In the genomic region with DNA sequence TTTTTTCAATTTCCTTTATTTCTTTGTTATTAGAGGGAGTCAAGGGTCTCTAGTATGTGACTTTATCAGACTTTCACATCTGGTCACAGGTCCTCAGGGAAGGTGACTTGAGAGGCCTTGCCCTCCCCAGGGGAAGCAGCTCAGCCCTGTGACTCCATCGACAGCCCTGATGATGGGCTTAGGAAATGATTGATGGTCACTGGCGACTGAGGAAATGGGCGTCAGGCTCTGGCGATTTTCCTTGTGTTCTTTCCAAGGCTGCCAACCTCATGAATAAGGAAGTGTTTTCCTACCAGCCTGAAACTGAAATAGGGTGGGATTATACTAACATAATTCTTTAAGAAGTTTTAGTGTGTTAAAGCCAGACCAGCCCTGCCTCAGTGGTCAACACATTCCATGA, we compare ENCODE assay signal across 33 cellular contexts. TPM values are rescaled to one million over a fixed set of nuclear protein-coding genes. Genes with fewer than 3 reads are reported as not detected.
A peak's percentile ranks its signal among the peaks of the same experiment; 100 is the strongest.
DNase-seq lines count a peak whose midpoint lies in the region; ATAC-seq and TF ChIP-seq lines count a peak whose summit lies in the region.
"Had no signal": no experiment of that assay in that cellular context is flagged by ENCODE, and none has a peak within 500 bp of the region (broad histone marks: within the 10 kb centered on the region; RNA-seq: fewer than 3 reads in every experiment).

No MANE protein-coding gene starts in this region.

- H3K27ac Mint-ChIP-seq in glutamatergic neuron (ENCODE audit: unreplicated experiment): no peak overlapping the region
- H3K27ac Mint-ChIP-seq: activated naive CD8-positive, alpha-beta T cell treated with anti-CD3 and anti-CD28 coated beads for 36 hours; CD4-positive, alpha-beta memory T cell; progenitor cell of endocrine pancreas; T-helper 2 cell treated with Interferon-gamma antibody and Interleukin-4, amounts not matched to agents 5 μg/mL and 100 μg/mL, for 36 hours had no signal

- H3K9me3 ChIP-seq in BLaER1 (no peaks in the 10 kb centered on the region), mesenchymal stem cell (ENCODE audit: control insufficient read depth, low read length) (no peaks in the 10 kb centered on the region)
- H3K9me3 ChIP-seq: gastrocnemius medialis, right lobe of liver, thoracic aorta had no signal

- DNase-seq in NCI-H82 treated with DMSO at 0.1 percent for 48 hours (lab: John Stamatoyannopoulos, UW; ENCODE audit: unreplicated experiment) (peak; percentile 64), epithelial cell of prostate (ENCODE audit: low read depth, low spot score) (no peak), mesenchymal stem cell (no peak), anterior cingulate cortex (lab: John Stamatoyannopoulos, UW) (no peak), NCI-H2196 (lab: John Stamatoyannopoulos, UW; ENCODE audit: unreplicated experiment) (no peak), glutamatergic neuron (no peak)
- DNase-seq: activated CD4-positive, alpha-beta T cell treated with anti-CD3 and anti-CD28 coated beads for 48 hours; activated CD8-positive, alpha-beta memory T cell treated with anti-CD3 and anti-CD28 coated beads for 24 hours; activated effector memory CD4-positive, alpha-beta T cell treated with Interleukin-2 at 50 U/mL for 16 hours; activated naive CD8-positive, alpha-beta T cell treated with anti-CD3 and anti-CD28 coated beads for 36 hours; AML-193; aorta; CD4-positive, alpha-beta memory T cell; effector memory CD4-positive, alpha-beta T cell; gastrocnemius medialis; hypothalamus; KBM-7; naive thymus-derived CD4-positive, alpha-beta T cell; NCI-H1105; NCI-H1930; NCI-H2171 treated with DMSO at 0.1 percent for 48 hours; NCI-H524 treated with DMSO at 0.1 percent for 48 hours; right lobe of liver; SHP77 treated with DMSO at 0.1 percent for 48 hours; stimulated activated CD4-positive, alpha-beta T cell treated with anti-CD3 and anti-CD28 coated beads, Interleukin-12 subunit alpha, Interleukin-12 subunit beta, amount 100 ng/mL, for 4 hours; stimulated activated CD4-positive, alpha-beta T cell treated with anti-CD3 and anti-CD28 coated beads, Interleukin-2, amount 100 ng/mL, for 48 hours; stimulated activated naive CD8-positive, alpha-beta T cell treated with anti-CD3 and anti-CD28 coated beads, Interleukin-15, amount 100 ng/mL, for 72 hours had no signal

- no peak overlapping the region for H3K14ac ChIP-seq in mesenchymal stem cell (ENCODE audit: low read length in 2 of 2)

- no peak overlapping the region for H3K9ac ChIP-seq in BLaER1
- H3K9ac ChIP-seq in mesenchymal stem cell (ENCODE audit: low read length): no peak overlapping the region

- no peaks in the 10 kb centered on the region for H3K4me1 Mint-ChIP-seq in glutamatergic neuron (ENCODE audit: low read depth, unreplicated experiment)

- H3K36me3 Mint-ChIP-seq in glutamatergic neuron (ENCODE audit: unreplicated experiment): no peaks in the 10 kb centered on the region
- H3K36me3 Mint-ChIP-seq: CD4-positive, alpha-beta memory T cell had no signal

- ATAC-seq in GM18907 (IDR thresholded peaks at IDR 0.05; ENCODE audit: unreplicated experiment): no peak
- ATAC-seq: gastrocnemius medialis; naive thymus-derived CD4-positive, alpha-beta T cell; Panc1; right lobe of liver; stimulated activated naive CD8-positive, alpha-beta T cell treated with anti-CD3 and anti-CD28 coated beads, Interleukin-15, amount 100 ng/mL, for 72 hours had no signal

- peaks cover 27% of the 10 kb centered on the region for H3K79me1 ChIP-seq in mesenchymal stem cell (replicated peaks; ENCODE audit: low read length, poor library complexity, severe bottlenecking)

- peak overlapping the region; percentile 73 for H4K8ac ChIP-seq in mesenchymal stem cell (ENCODE audit: low read length)

- H3K27me3 ChIP-seq in BLaER1 (no peaks in the 10 kb centered on the region), mesenchymal stem cell (ENCODE audit: control insufficient read depth in 1 of 2, insufficient read depth in 1 of 2, low read length in 2 of 2) (no peaks in the 10 kb centered on the region)
- H3K27me3 ChIP-seq: gastrocnemius medialis, right lobe of liver had no signal

- no peak overlapping the region for H3K4me3 Mint-ChIP-seq in glutamatergic neuron (ENCODE audit: unreplicated experiment)
- H3K4me3 Mint-ChIP-seq: activated naive CD8-positive, alpha-beta T cell treated with anti-CD3 and anti-CD28 coated beads for 36 hours; CD4-positive, alpha-beta memory T cell; naive thymus-derived CD4-positive, alpha-beta T cell; stimulated activated naive CD8-positive, alpha-beta T cell treated with anti-CD3 and anti-CD28 coated beads, Interleukin-15, amount 100 ng/mL, for 72 hours; T-helper 2 cell treated with Interferon-gamma antibody and Interleukin-4, amounts not matched to agents 5 μg/mL and 100 μg/mL, for 36 hours had no signal

- no peak overlapping the region for H2AK5ac ChIP-seq in mesenchymal stem cell (ENCODE audit: low read length, severe bottlenecking)

- no peak overlapping the region for H3K23ac ChIP-seq in mesenchymal stem cell (ENCODE audit: low read length in 2 of 2)

- H3K4ac ChIP-seq in mesenchymal stem cell (ENCODE audit: low read depth in 1 of 2, low read length in 2 of 2): no peak overlapping the region

- H3K4me2 ChIP-seq in BLaER1: peak overlapping the region; percentile 69
- H3K4me2 ChIP-seq in mesenchymal stem cell (ENCODE audit: low read length, poor library complexity, severe bottlenecking): no peak overlapping the region

- WGBS in mesenchymal stem cell: 48% methylated on average over 2 of the region's 4 CpGs

- H4K20me1 ChIP-seq in BLaER1: no peaks in the 10 kb centered on the region

- H3K36me3 ChIP-seq in BLaER1 (no peaks in the 10 kb centered on the region), mesenchymal stem cell (ENCODE audit: control insufficient read depth in 1 of 2, insufficient read depth in 2 of 2, low read depth in 1 of 2, low read length in 2 of 2) (peaks cover 0 to 2% of the 10 kb centered on the region in 2 experiments)
- H3K36me3 ChIP-seq: gastrocnemius medialis, right lobe of liver, thoracic aorta had no signal

- TF ChIP-seq CTCF in glutamatergic neuron (IDR thresholded peaks at IDR 0.05; ENCODE audit: partially characterized antibody, unreplicated experiment): no peak

- peak overlapping the region in 1 of 2 experiments; percentile 6 for H2BK12ac ChIP-seq in mesenchymal stem cell (ENCODE audit: low read length in 2 of 2)

- peak overlapping the region; percentile 46; the same call in 1 of the 2 replicates for H3K27ac ChIP-seq in BLaER1
- H3K27ac ChIP-seq in epithelial cell of prostate: peak overlapping the region; percentile 62
- no peak overlapping the region for H3K27ac ChIP-seq in mesenchymal stem cell (ENCODE audit: low read length, poor library complexity, severe bottlenecking)
- H3K27ac ChIP-seq: gastrocnemius medialis, right lobe of liver, thoracic aorta had no signal

- H3K4me3 ChIP-seq in BLaER1 (no peak overlapping the region), mesenchymal stem cell (ENCODE audit: insufficient read depth in 1 of 2, low read depth in 1 of 2, low read length in 2 of 2) (no peak overlapping the region)
- H3K4me3 ChIP-seq: gastrocnemius medialis, right lobe of liver, thoracic aorta had no signal

- no peak overlapping the region for H2BK120ac ChIP-seq in mesenchymal stem cell (ENCODE audit: low read depth, low read length)

- H4K91ac ChIP-seq in mesenchymal stem cell (ENCODE audit: low read length): peak overlapping the region; percentile 29

- H3K18ac ChIP-seq in mesenchymal stem cell (ENCODE audit: low read depth in 1 of 2, low read length in 2 of 2): no peak overlapping the region

- H3K4me1 ChIP-seq in BLaER1 (peaks cover 25% of the 10 kb centered on the region), mesenchymal stem cell (ENCODE audit: control insufficient read depth, insufficient read depth, low read depth, low read length) (peaks cover 2% of the 10 kb centered on the region)
- H3K4me1 ChIP-seq: gastrocnemius medialis, right lobe of liver had no signal

- no peak overlapping the region for H2BK5ac ChIP-seq in mesenchymal stem cell (ENCODE audit: low read depth, low read length, poor library complexity, severe bottlenecking)

- H3K9me3 Mint-ChIP-seq in glutamatergic neuron (ENCODE audit: unreplicated experiment): no peaks in the 10 kb centered on the region

- peaks cover 3% of the 10 kb centered on the region for H3K27me3 Mint-ChIP-seq in glutamatergic neuron (ENCODE audit: unreplicated experiment)
- H3K27me3 Mint-ChIP-seq: activated naive CD8-positive, alpha-beta T cell treated with anti-CD3 and anti-CD28 coated beads for 36 hours; CD4-positive, alpha-beta memory T cell; naive thymus-derived CD4-positive, alpha-beta T cell; progenitor cell of endocrine pancreas; stimulated activated naive CD8-positive, alpha-beta T cell treated with anti-CD3 and anti-CD28 coated beads, Interleukin-15, amount 100 ng/mL, for 72 hours had no signal

- no peak overlapping the region for H2AFZ ChIP-seq in mesenchymal stem cell (ENCODE audit: low read depth, low read length)

- H2BK15ac ChIP-seq in mesenchymal stem cell (ENCODE audit: low read depth, poor library complexity, severe bottlenecking): no peak overlapping the region

RNA-seq across cellular contexts. Expression of gene SERPINE2, which starts 21.1 kb away (rescaled TPM):
- 579 TPM for polyA plus RNA-seq in mesenchymal stem cell (2013, experiment 1 of 2)
- 591 TPM for polyA plus RNA-seq in mesenchymal stem cell (2013, experiment 2 of 2)
- total RNA-seq in glutamatergic neuron (ENCODE audit: unreplicated experiment): 24.6 TPM
